ENCODE assay signal across 1 cellular context in the genomic region with DNA sequence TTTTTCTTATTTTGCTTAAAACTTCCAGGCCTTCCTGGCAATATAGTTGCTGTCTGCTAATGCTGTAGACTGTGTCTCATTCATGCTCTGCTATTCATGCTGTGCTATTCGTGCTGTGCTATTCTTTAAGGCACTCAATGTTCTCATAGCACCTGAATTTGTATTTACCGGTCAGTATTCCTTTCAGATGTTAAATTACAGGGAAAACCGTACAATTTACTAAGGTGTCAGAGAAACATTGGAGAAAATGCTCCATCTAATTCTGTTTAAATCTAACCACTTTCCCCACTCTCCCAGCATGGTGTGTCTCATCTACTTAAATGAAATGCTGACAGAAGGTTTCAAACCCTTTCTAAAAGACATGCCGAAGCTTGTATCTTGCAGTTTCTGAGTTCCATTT.
TF ChIP-seq lines count a peak whose summit lies in the region.

No MANE protein-coding gene starts in this region.

TF ChIP-seq in HepG2, 621 proteins besides CTCF, POLR2A, EP300 and RAD21:
- TF ChIP-seq CBX2 (IDR thresholded peaks at IDR 0.05; ENCODE audit: low read depth, low read length) (0 out of 2 replicates have a peak, but pooled peaks have one; percentile 26), CBX2 (CRISPR knock-in tag; IDR thresholded peaks at IDR 0.05; ENCODE audit: low read depth) (no peak)
- TF ChIP-seq, protein P1, sequence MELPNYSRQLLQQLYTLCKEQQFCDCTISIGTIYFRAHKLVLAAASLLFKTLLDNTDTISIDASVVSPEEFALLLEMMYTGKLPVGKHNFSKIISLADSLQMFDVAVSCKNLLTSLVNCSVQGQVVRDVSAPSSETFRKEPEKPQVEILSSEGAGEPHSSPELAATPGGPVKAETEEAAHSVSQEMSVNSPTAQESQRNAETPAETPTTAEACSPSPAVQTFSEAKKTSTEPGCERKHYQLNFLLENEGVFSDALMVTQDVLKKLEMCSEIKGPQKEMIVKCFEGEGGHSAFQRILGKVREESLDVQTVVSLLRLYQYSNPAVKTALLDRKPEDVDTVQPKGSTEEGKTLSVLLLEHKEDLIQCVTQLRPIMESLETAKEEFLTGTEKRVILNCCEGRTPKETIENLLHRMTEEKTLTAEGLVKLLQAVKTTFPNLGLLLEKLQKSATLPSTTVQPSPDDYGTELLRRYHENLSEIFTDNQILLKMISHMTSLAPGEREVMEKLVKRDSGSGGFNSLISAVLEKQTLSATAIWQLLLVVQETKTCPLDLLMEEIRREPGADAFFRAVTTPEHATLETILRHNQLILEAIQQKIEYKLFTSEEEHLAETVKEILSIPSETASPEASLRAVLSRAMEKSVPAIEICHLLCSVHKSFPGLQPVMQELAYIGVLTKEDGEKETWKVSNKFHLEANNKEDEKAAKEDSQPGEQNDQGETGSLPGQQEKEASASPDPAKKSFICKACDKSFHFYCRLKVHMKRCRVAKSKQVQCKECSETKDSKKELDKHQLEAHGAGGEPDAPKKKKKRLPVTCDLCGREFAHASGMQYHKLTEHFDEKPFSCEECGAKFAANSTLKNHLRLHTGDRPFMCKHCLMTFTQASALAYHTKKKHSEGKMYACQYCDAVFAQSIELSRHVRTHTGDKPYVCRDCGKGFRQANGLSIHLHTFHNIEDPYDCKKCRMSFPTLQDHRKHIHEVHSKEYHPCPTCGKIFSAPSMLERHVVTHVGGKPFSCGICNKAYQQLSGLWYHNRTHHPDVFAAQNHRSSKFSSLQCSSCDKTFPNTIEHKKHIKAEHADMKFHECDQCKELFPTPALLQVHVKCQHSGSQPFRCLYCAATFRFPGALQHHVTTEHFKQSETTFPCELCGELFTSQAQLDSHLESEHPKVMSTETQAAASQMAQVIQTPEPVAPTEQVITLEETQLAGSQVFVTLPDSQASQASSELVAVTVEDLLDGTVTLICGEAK (IDR thresholded peaks at IDR 0.05) = no peak
- TF ChIP-seq, protein P1 (CRISPR knock-in tag; IDR thresholded peaks at IDR 0.05) = no peak
